Comparison of ENCODE assay signal across 17 cellular contexts in genomic region chr11:76215946-76216345, GRCh38. TPM values are rescaled to one million over a fixed set of nuclear protein-coding genes. Genes with fewer than 3 reads are reported as not detected.
DNase-seq lines count a peak whose midpoint lies in the region; ATAC-seq and TF ChIP-seq lines count a peak whose summit lies in the region.
"Had no signal": no experiment of that assay in that cellular context is flagged by ENCODE, and none has a peak within 500 bp of the region (broad histone marks: within the 10 kb centered on the region; RNA-seq: fewer than 3 reads in every experiment).

No MANE protein-coding gene starts in this region.

- ATAC-seq in left colon, result no peak
- no peak for ATAC-seq in gastroesophageal sphincter
- ATAC-seq: activated CD8-positive, alpha-beta memory T cell treated with anti-CD3 and anti-CD28 coated beads, Interleukin-2, amount 10 ng/mL, durations not matched to agents 7 days and 5 days; foreskin keratinocyte; mucosa of descending colon had no signal

- DNase-seq in T1000 (lab: John Stamatoyannopoulos, UW), result peak; percentile 15
- peak; percentile 32 for DNase-seq in mesenchymal stem cell
- DNase-seq in left colon, result no peak
- DNase-seq in activated naive CD4-positive, alpha-beta T cell treated with anti-CD3 and anti-CD28 coated beads, Interleukin-2, amount 50 U/mL, for 16 hours, result no peak
- DNase-seq: activated CD8-positive, alpha-beta memory T cell treated with anti-CD3 and anti-CD28 coated beads, Interleukin-2, amount 10 ng/mL, durations not matched to agents 7 days and 5 days; GDM1; NCI-H1092 treated with DMSO at 0.1 percent for 48 hours; NCI-H2171 treated with DMSO at 0.1 percent for 48 hours; stimulated activated CD4-positive, alpha-beta T cell treated with anti-CD3 and anti-CD28 coated beads, Interleukin-12 subunit alpha, Interleukin-12 subunit beta, amount 100 ng/mL, for 4 hours had no signal

- TF ChIP-seq CTCF in HEK293 (tag by site-specific recombination; IDR thresholded peaks at IDR 0.05) (no peak), gastroesophageal sphincter (IDR thresholded peaks at IDR 0.05) (no peak)

- peak overlapping the region in 2 of 11 experiments; percentile 11 to 13; a peak in 1 of 22 replicates for H3K27ac ChIP-seq in BLaER1 treated with 17β-estradiol and CSF1 and Interleukin-3, amounts not matched to agents 10 nM and 100 nM
- H3K27ac ChIP-seq in HEK293 (ENCODE audit: extremely low read depth, low read depth, low read length) (no peak overlapping the region), mesenchymal stem cell (ENCODE audit: low read length, poor library complexity, severe bottlenecking) (no peak overlapping the region), gastroesophageal sphincter (no peak overlapping the region)
- H3K27ac ChIP-seq: foreskin keratinocyte, pancreas had no signal

- no peak overlapping the region for H2BK15ac ChIP-seq in mesenchymal stem cell (ENCODE audit: low read depth, poor library complexity, severe bottlenecking)

- no peak overlapping the region for H3K23ac ChIP-seq in mesenchymal stem cell (ENCODE audit: low read length in 2 of 2)

- H2BK120ac ChIP-seq in mesenchymal stem cell (ENCODE audit: low read depth, low read length), result no peak overlapping the region

- peak overlapping the region in 9 of 11 experiments; percentile 20 to 58 (median 35); a peak in 16 of 22 replicates for H3K4me2 ChIP-seq in BLaER1 treated with 17β-estradiol and CSF1 and Interleukin-3, amounts not matched to agents 10 nM and 100 nM
- no peak overlapping the region for H3K4me2 ChIP-seq in mesenchymal stem cell (ENCODE audit: low read length, poor library complexity, severe bottlenecking)

- TF ChIP-seq POLR2A in gastroesophageal sphincter (IDR thresholded peaks at IDR 0.05), result no peak

- H3K9ac ChIP-seq in BLaER1 treated with 17β-estradiol and CSF1 and Interleukin-3, amounts not matched to agents 10 nM and 100 nM, result no peak overlapping the region
- peak overlapping the region; percentile 1 for H3K9ac ChIP-seq in mesenchymal stem cell (ENCODE audit: low read length)

- H3K27me3 ChIP-seq in BLaER1 treated with 17β-estradiol and CSF1 and Interleukin-3, amounts not matched to agents 10 nM and 100 nM, result peaks cover 26 to 37% (median 29%) of the 10 kb centered on the region in 11 experiments
- H3K27me3 ChIP-seq in mesenchymal stem cell (ENCODE audit: control insufficient read depth in 1 of 2, insufficient read depth in 1 of 2, low read length in 2 of 2) (peaks cover 14 to 71% of the 10 kb centered on the region in 2 experiments), gastroesophageal sphincter (peaks cover 9% of the 10 kb centered on the region)
- H3K27me3 ChIP-seq: pancreas had no signal

- H3K36me3 ChIP-seq in BLaER1 treated with 17β-estradiol and CSF1 and Interleukin-3, amounts not matched to agents 10 nM and 100 nM, result no peaks in the 10 kb centered on the region
- no peaks in the 10 kb centered on the region for H3K36me3 ChIP-seq in HEK293 (ENCODE audit: control insufficient read depth in 2 of 2, insufficient read depth in 1 of 2, low read length in 2 of 2)
- no peaks in the 10 kb centered on the region for H3K36me3 ChIP-seq in mesenchymal stem cell (ENCODE audit: control insufficient read depth in 1 of 2, insufficient read depth in 2 of 2, low read depth in 1 of 2, low read length in 2 of 2)
- H3K36me3 ChIP-seq in gastroesophageal sphincter, result no peaks in the 10 kb centered on the region
- H3K36me3 ChIP-seq: pancreas had no signal

- H3K9me3 ChIP-seq in BLaER1 treated with 17β-estradiol and CSF1 and Interleukin-3, amounts not matched to agents 10 nM and 100 nM (replicated peaks in 1 of 11), result no peaks in the 10 kb centered on the region
- H3K9me3 ChIP-seq in HEK293 (ENCODE audit: control insufficient read depth, insufficient read depth, low read depth, low read length), result no peaks in the 10 kb centered on the region
- no peaks in the 10 kb centered on the region for H3K9me3 ChIP-seq in mesenchymal stem cell (ENCODE audit: control insufficient read depth, low read length)
- H3K9me3 ChIP-seq in gastroesophageal sphincter, result no peaks in the 10 kb centered on the region
- H3K9me3 ChIP-seq: mucosa of descending colon, pancreas had no signal

- no peak overlapping the region for H2BK5ac ChIP-seq in mesenchymal stem cell (ENCODE audit: low read depth, low read length, poor library complexity, severe bottlenecking)

- intact Hi-C loops in left colon (cut with DNase I, micrococcal nuclease), result no loop called here

- no peak overlapping the region for H3K14ac ChIP-seq in mesenchymal stem cell (ENCODE audit: low read length in 2 of 2)

- H3K18ac ChIP-seq in mesenchymal stem cell (ENCODE audit: low read depth in 1 of 2, low read length in 2 of 2), result no peak overlapping the region

- WGBS in mesenchymal stem cell, result 77% methylated on average over 6 of the region's 6 CpGs
- WGBS in gastroesophageal sphincter (ENCODE audit: low coverage in 1 of 2), 2 donors, result 77 to 80% methylated on average over 1 to 3 of the region's 6 CpGs

- H2AFZ ChIP-seq in mesenchymal stem cell (ENCODE audit: low read depth, low read length), result no peak overlapping the region

- no peak overlapping the region for H3K4me3 ChIP-seq in BLaER1 treated with 17β-estradiol and CSF1 and Interleukin-3, amounts not matched to agents 10 nM and 100 nM
- H3K4me3 ChIP-seq in HEK293 (ENCODE audit: low read depth, low read length) (no peak overlapping the region), mesenchymal stem cell (ENCODE audit: insufficient read depth in 1 of 2, low read depth in 1 of 2, low read length in 2 of 2) (no peak overlapping the region), gastroesophageal sphincter (no peak overlapping the region)
- H3K4me3 ChIP-seq: mucosa of descending colon, pancreas had no signal

- H3K4me1 ChIP-seq in BLaER1 treated with 17β-estradiol and CSF1 and Interleukin-3, amounts not matched to agents 10 nM and 100 nM, result peaks cover 0 to 27% (median 15%) of the 10 kb centered on the region in 10 experiments; a peak in 16 of 20 replicates
- H3K4me1 ChIP-seq in HEK293 (ENCODE audit: control insufficient read depth, insufficient read depth, low read length) (no peaks in the 10 kb centered on the region), mesenchymal stem cell (ENCODE audit: control insufficient read depth, insufficient read depth, low read depth, low read length) (peaks cover 4% of the 10 kb centered on the region), gastroesophageal sphincter (peaks cover 0 to 4% (median 0%) of the 10 kb centered on the region in 3 donors)
- H3K4me1 ChIP-seq: foreskin keratinocyte, pancreas had no signal

- no peak overlapping the region for H2BK12ac ChIP-seq in mesenchymal stem cell (ENCODE audit: low read length in 2 of 2)

- POLR2A ChIA-PET in HEK293 (lab: Yijun Ruan, JAX), result no interaction called here

- no peak overlapping the region for H2AK5ac ChIP-seq in mesenchymal stem cell (ENCODE audit: low read length, severe bottlenecking)

- H3K79me1 ChIP-seq in mesenchymal stem cell (replicated peaks; ENCODE audit: low read length, poor library complexity, severe bottlenecking), result no peaks in the 10 kb centered on the region

- H3K4ac ChIP-seq in mesenchymal stem cell (ENCODE audit: low read depth in 1 of 2, low read length in 2 of 2), result no peak overlapping the region

- H4K8ac ChIP-seq in mesenchymal stem cell (ENCODE audit: low read length), result no peak overlapping the region

- peaks cover 0 to 12% (median 7%) of the 10 kb centered on the region in 11 experiments; a peak in 14 of 22 replicates for H4K20me1 ChIP-seq in BLaER1 treated with 17β-estradiol and CSF1 and Interleukin-3, amounts not matched to agents 10 nM and 100 nM

- CTCF ChIA-PET in HEK293 (lab: Yijun Ruan, JAX), result interaction anchor here (0.6 to 1.2 kb wide), 2 partner anchors 318 to 319 kb away, joined by 3 read pairs; no protein-coding TSS in a partner anchor

- H4K91ac ChIP-seq in mesenchymal stem cell (ENCODE audit: low read length), result no peak overlapping the region

- TF ChIP-seq EP300 in gastroesophageal sphincter (IDR thresholded peaks at IDR 0.05), result no peak

TF ChIP-seq in HEK293, 187 proteins besides CTCF, POLR2A, EP300 and RAD21:
- TF ChIP-seq PRDM4 (tag by site-specific recombination; IDR thresholded peaks at IDR 0.05), result 0 out of 2 replicates have a peak, but pooled peaks have one; percentile 19
- no peak for TF ChIP-seq ZNF791 (tag by site-specific recombination; IDR thresholded peaks at IDR 0.05)
- TF ChIP-seq ZNF654 (tag by site-specific recombination; IDR thresholded peaks at IDR 0.05; ENCODE audit: low read depth), result no peak
- TF ChIP-seq ZNF571 (tag by site-specific recombination; IDR thresholded peaks at IDR 0.05), result no peak

RNA-seq across cellular contexts. Expression of gene WNT11, which starts 9.6 kb away (rescaled TPM):
- not detected for polyA plus RNA-seq in mesenchymal stem cell (2013, experiment 1 of 2)
- polyA plus RNA-seq in mesenchymal stem cell (2013, experiment 2 of 2), result not detected
- 1 to 10 TPM; 7.3 to 7.9 TPM for total RNA-seq in left colon
- total RNA-seq in gastroesophageal sphincter, result 10 to 100 TPM in 1 of 4 donors, 1 to 10 TPM in 3; 2.5 to 17.1 (median 5.4) TPM
- total RNA-seq: bronchial epithelial cell, OCI-LY7 had no signal

Comparison
In these comparisons a context has a peak if more than half of its experiments do, and no peak if none do; other contexts are left out.
1. DNase-seq: peak in T1000 (single experiment) and mesenchymal stem cell (single experiment); none in left colon (0 of 2) and activated naive CD4-positive, alpha-beta T cell treated with anti-CD3 and anti-CD28 coated beads, Interleukin-2, amount 50 U/mL, for 16 hours (single experiment).